9 cellular contexts compared by ENCODE assay signal in genomic region chrX:41719620-41720019, GRCh38. TPM values are rescaled to one million over a fixed set of nuclear protein-coding genes. Genes with fewer than 3 reads are reported as not detected.
A peak's percentile ranks its signal among the peaks of the same experiment; 100 is the strongest.
DNase-seq lines count a peak whose midpoint lies in the region; ATAC-seq and TF ChIP-seq lines count a peak whose summit lies in the region.
"Not testable (repeated sequence)": the region's sequence is repeated elsewhere in the genome, so short reads cannot be mapped to it uniquely, and the experiment has no call there.
"Had no signal": no experiment of that assay in that cellular context is flagged by ENCODE, and none has a peak within 500 bp of the region (broad histone marks: within the 10 kb centered on the region; RNA-seq: fewer than 3 reads in every experiment).

No MANE protein-coding gene starts in this region.

- H3K4me3 ChIP-seq in CD8-positive, alpha-beta T cell (ENCODE audit: low read depth, low read length); HUES64 (ENCODE audit: low read length); NB4 (ENCODE audit: low read depth, low read length); stomach: not testable (repeated sequence)

- not testable (repeated sequence) for H3K27me3 Mint-ChIP-seq in CD8-positive, alpha-beta T cell (ENCODE audit: low read depth); T-cell; activated T-helper 1 cell treated with anti-CD3 and anti-CD28 coated beads, Interleukin-12 subunit alpha, Interleukin-12 subunit beta, Interleukin-2, Interleukin-4 antibody, amounts not matched to agents 30 ng/mL and 10 ng/mL and 1 ng/mL, durations not matched to agents 14 hours and 24 hours and 36 hours (ENCODE audit: insufficient read depth); chondrocyte (ENCODE audit: low read depth)
- H3K27me3 Mint-ChIP-seq in natural killer cell (ENCODE audit: low read depth in 2 of 2): peaks cover 9 to 25% of the 10 kb centered on the region in 2 donors

- not testable (repeated sequence) for H3K9me3 Mint-ChIP-seq in CD8-positive, alpha-beta T cell; natural killer cell
- H3K9me3 Mint-ChIP-seq in T-cell (peaks cover 4 to 10% (median 7%) of the 10 kb centered on the region in 3 donors), chondrocyte (ENCODE audit: low read depth) (peaks cover 26% of the 10 kb centered on the region)
- peaks cover 23% of the 10 kb centered on the region for H3K9me3 Mint-ChIP-seq in activated T-helper 1 cell treated with anti-CD3 and anti-CD28 coated beads, Interleukin-12 subunit alpha, Interleukin-12 subunit beta, Interleukin-2, Interleukin-4 antibody, amounts not matched to agents 30 ng/mL and 10 ng/mL and 1 ng/mL, durations not matched to agents 14 hours and 24 hours and 36 hours

- H3K4me1 ChIP-seq in CD8-positive, alpha-beta T cell (ENCODE audit: insufficient read depth, low read length): peaks cover 33% of the 10 kb centered on the region
- not testable (repeated sequence) for H3K4me1 ChIP-seq in HUES64 (ENCODE audit: insufficient read depth, low read length)
- peaks cover 0 to 15% (median 0%) of the 10 kb centered on the region in 4 donors for H3K4me1 ChIP-seq in stomach

- not testable (repeated sequence) for TF ChIP-seq CTCF in CD8-positive, alpha-beta T cell (IDR thresholded peaks at IDR 0.05); NB4 (IDR thresholded peaks at IDR 0.05; ENCODE audit: low read depth, low read length); chondrocyte (IDR thresholded peaks at IDR 0.05); natural killer cell (IDR thresholded peaks at IDR 0.05); stomach (IDR thresholded peaks at IDR 0.05)

- not testable (repeated sequence) for H3K9me3 ChIP-seq in CD8-positive, alpha-beta T cell (ENCODE audit: low read length)
- H3K9me3 ChIP-seq in HUES64 (ENCODE audit: insufficient read depth, low read depth, low read length) (peaks cover 13% of the 10 kb centered on the region), stomach (peaks cover 0 to 32% (median 15%) of the 10 kb centered on the region in 4 donors)

- H3K4me3 Mint-ChIP-seq in CD8-positive, alpha-beta T cell; T-cell; chondrocyte (ENCODE audit: unreplicated experiment): not testable (repeated sequence)
- peak overlapping the region; percentile 17 for H3K4me3 Mint-ChIP-seq in activated T-helper 1 cell treated with anti-CD3 and anti-CD28 coated beads, Interleukin-12 subunit alpha, Interleukin-12 subunit beta, Interleukin-2, Interleukin-4 antibody, amounts not matched to agents 30 ng/mL and 10 ng/mL and 1 ng/mL, durations not matched to agents 14 hours and 24 hours and 36 hours
- H3K4me3 Mint-ChIP-seq in natural killer cell: peak overlapping the region; percentile 64

- not testable (repeated sequence) for H3K9ac ChIP-seq in HUES64 (ENCODE audit: low read depth, low read length)

- intact Hi-C loops in CD8-positive, alpha-beta T cell (cut with DNase I, micrococcal nuclease): loop anchor here in 1 of 2 experiments (5.0 kb wide), 1 partner anchor 32 kb away; the partner anchor contains the start of gene GPR34
- intact Hi-C loops in activated T-helper 1 cell treated with anti-CD3 and anti-CD28 coated beads, Interleukin-12 subunit alpha, Interleukin-12 subunit beta, Interleukin-2, Interleukin-4 antibody, amounts not matched to agents 30 ng/mL and 10 ng/mL and 1 ng/mL, durations not matched to agents 14 hours and 24 hours and 36 hours (cut with micrococcal nuclease): loop anchor here (1.0 to 5.0 kb wide), 6 partner anchors 8 to 203 kb away; partner anchors contain the start of gene GPR34
- intact Hi-C loops in natural killer cell (cut with micrococcal nuclease): loop anchor here (1.0 kb wide), 2 partner anchors 14 to 162 kb away; no protein-coding TSS in a partner anchor
- intact Hi-C loops in stomach (cut with DNase I; ENCODE audit: low total_unique reads): not testable (repeated sequence)

- H3K36me3 ChIP-seq in CD8-positive, alpha-beta T cell (ENCODE audit: insufficient read depth, low read length); HUES64 (ENCODE audit: insufficient read depth, low read length); stomach: not testable (repeated sequence)

- DNase-seq in CD8-positive, alpha-beta T cell; T-cell; activated T-helper 1 cell treated with anti-CD3 and anti-CD28 coated beads, Interleukin-12 subunit alpha, Interleukin-12 subunit beta, Interleukin-2, Interleukin-4 antibody, amounts not matched to agents 30 ng/mL and 10 ng/mL and 1 ng/mL, durations not matched to agents 14 hours and 24 hours and 36 hours (ENCODE audit: low spot score); chondrocyte (ENCODE audit: low spot score); natural killer cell: not testable (repeated sequence)
- peak; percentile 4 for DNase-seq in NB4 (ENCODE audit: low read depth)
- DNase-seq in stomach: peak; percentile 37

- CTCF ChIA-PET in CD8-positive, alpha-beta T cell (lab: Charles Lee): not testable (repeated sequence)
- CTCF ChIA-PET in T-cell (lab: Charles Lee): interaction anchor here in 1 of 2 donors (1.0 kb wide), 1 partner anchor 14 kb away, joined by 4 read pairs; no protein-coding TSS in a partner anchor

- peak overlapping the region; percentile 81 for H3K27ac Mint-ChIP-seq in CD8-positive, alpha-beta T cell
- peak overlapping the region; percentile 23 to 41 for H3K27ac Mint-ChIP-seq in T-cell
- H3K27ac Mint-ChIP-seq in activated T-helper 1 cell treated with anti-CD3 and anti-CD28 coated beads, Interleukin-12 subunit alpha, Interleukin-12 subunit beta, Interleukin-2, Interleukin-4 antibody, amounts not matched to agents 30 ng/mL and 10 ng/mL and 1 ng/mL, durations not matched to agents 14 hours and 24 hours and 36 hours: peak overlapping the region; percentile 40
- H3K27ac Mint-ChIP-seq in chondrocyte (ENCODE audit: unreplicated experiment): peak overlapping the region; percentile 68
- peak overlapping the region; percentile 63 to 78 for H3K27ac Mint-ChIP-seq in natural killer cell

- not testable (repeated sequence) for H3K27ac ChIP-seq in CD8-positive, alpha-beta T cell (ENCODE audit: low read depth, low read length)
- H3K27ac ChIP-seq in HUES64 (ENCODE audit: low read depth, low read length): peak overlapping the region; percentile 79; the same call in 1 of the 2 replicates
- H3K27ac ChIP-seq in stomach: peak overlapping the region in 4 of 5 donors; percentile 59 to 72 (median 66)

- H3K36me3 Mint-ChIP-seq in CD8-positive, alpha-beta T cell: peaks cover 29% of the 10 kb centered on the region
- H3K36me3 Mint-ChIP-seq in T-cell: peaks cover 43% of the 10 kb centered on the region
- H3K36me3 Mint-ChIP-seq in activated T-helper 1 cell treated with anti-CD3 and anti-CD28 coated beads, Interleukin-12 subunit alpha, Interleukin-12 subunit beta, Interleukin-2, Interleukin-4 antibody, amounts not matched to agents 30 ng/mL and 10 ng/mL and 1 ng/mL, durations not matched to agents 14 hours and 24 hours and 36 hours (ENCODE audit: low read depth): peaks cover 23% of the 10 kb centered on the region
- H3K36me3 Mint-ChIP-seq in chondrocyte (ENCODE audit: low read depth); natural killer cell: not testable (repeated sequence)

- TF ChIP-seq EP300 in stomach (IDR thresholded peaks at IDR 0.05): not testable (repeated sequence)

- TF ChIP-seq POLR2A in NB4 (IDR thresholded peaks at IDR 0.05; ENCODE audit: extremely low read depth, insufficient read length); stomach (IDR thresholded peaks at IDR 0.05): not testable (repeated sequence)

- not testable (repeated sequence) for ATAC-seq in CD8-positive, alpha-beta T cell; T-cell (replicated peaks in 1 of 4); natural killer cell

- POLR2A ChIA-PET in CD8-positive, alpha-beta T cell (lab: Charles Lee): not testable (repeated sequence)
- POLR2A ChIA-PET in T-cell (lab: Charles Lee): interaction anchor here in 1 of 2 donors (0.9 kb wide), 1 partner anchor 14 kb away, joined by 3 read pairs; no protein-coding TSS in a partner anchor

- WGBS in HUES64: 91% methylated on average over 5 of the region's 6 CpGs
- WGBS in stomach, 5 donors: 39 to 76% (median 62%) methylated on average over 6 of the region's 6 CpGs

- not testable (repeated sequence) for H3K27me3 ChIP-seq in CD8-positive, alpha-beta T cell (ENCODE audit: insufficient read depth, low read length); HUES64 (ENCODE audit: insufficient read depth, low read length); stomach

- H3K4me1 Mint-ChIP-seq in CD8-positive, alpha-beta T cell (ENCODE audit: low read depth): peaks cover 60% of the 10 kb centered on the region
- peaks cover 20 to 52% (median 38%) of the 10 kb centered on the region in 3 donors for H3K4me1 Mint-ChIP-seq in T-cell
- peaks cover 61% of the 10 kb centered on the region for H3K4me1 Mint-ChIP-seq in activated T-helper 1 cell treated with anti-CD3 and anti-CD28 coated beads, Interleukin-12 subunit alpha, Interleukin-12 subunit beta, Interleukin-2, Interleukin-4 antibody, amounts not matched to agents 30 ng/mL and 10 ng/mL and 1 ng/mL, durations not matched to agents 14 hours and 24 hours and 36 hours (ENCODE audit: low read depth)
- H3K4me1 Mint-ChIP-seq in chondrocyte (ENCODE audit: low read depth): peaks cover 13% of the 10 kb centered on the region
- peaks cover 41 to 55% of the 10 kb centered on the region in 2 donors for H3K4me1 Mint-ChIP-seq in natural killer cell

RNA-seq across cellular contexts. Expression of gene GPR82, which starts 4.4 kb away (rescaled TPM):
- not detected for total RNA-seq in CD8-positive, alpha-beta T cell
- not detected for polyA plus RNA-seq in HUES64 (2013, experiment 1 of 2)
- polyA plus RNA-seq in HUES64 (2013, experiment 2 of 2): not detected
- total RNA-seq in T-cell (under 1 TPM in 3 of 5 donors, not detected in 2; 0.07 to 0.22 (median 0.15) TPM), chondrocyte (not detected in 3 replicates), natural killer cell (1 to 10 TPM in 1 of 3 donors, under 1 TPM in 2; 0.77 to 1.3 (median 0.80) TPM), stomach (under 1 TPM in 3 of 5 donors, not detected in 2; under 0.01 to 0.37 (median 0.29) TPM)
- total RNA-seq in activated T-helper 1 cell treated with anti-CD3 and anti-CD28 coated beads, Interleukin-12 subunit alpha, Interleukin-12 subunit beta, Interleukin-2, Interleukin-4 antibody, amounts not matched to agents 30 ng/mL and 10 ng/mL and 1 ng/mL, durations not matched to agents 14 hours and 24 hours and 36 hours: 0.08 and 0.49 TPM in 2 replicates
- polyA plus RNA-seq in stomach: under 1 TPM in 2 of 3 donors, not detected in 1; 0.18 to 0.25 TPM
- total RNA-seq: HT1080 had no signal

RNA-seq across cellular contexts. Expression of gene GPR34, which starts 30.8 kb away (rescaled TPM):
- total RNA-seq in CD8-positive, alpha-beta T cell: under 1 TPM in 1 of 2 experiments, not detected in 1; 0.25 TPM
- not detected for polyA plus RNA-seq in HUES64 (2013, experiment 1 of 2)
- polyA plus RNA-seq in HUES64 (2013, experiment 2 of 2): not detected
- under 1 TPM in 1 of 5 donors, not detected in 4; 0.30 TPM for total RNA-seq in T-cell
- total RNA-seq in activated T-helper 1 cell treated with anti-CD3 and anti-CD28 coated beads, Interleukin-12 subunit alpha, Interleukin-12 subunit beta, Interleukin-2, Interleukin-4 antibody, amounts not matched to agents 30 ng/mL and 10 ng/mL and 1 ng/mL, durations not matched to agents 14 hours and 24 hours and 36 hours: 0.66 and 1.2 TPM in 2 replicates
- not detected in 3 replicates for total RNA-seq in chondrocyte
- total RNA-seq in natural killer cell: 1 to 10 TPM in 1 of 3 donors, under 1 TPM in 2; 0.61 to 6.0 (median 0.68) TPM
- total RNA-seq in stomach: 10 to 100 TPM in 2 of 5 donors, 1 to 10 TPM in 1, under 1 TPM in 1, not detected in 1; 0.45 to 10.1 (median 7.6) TPM
- polyA plus RNA-seq in stomach: 1 to 10 TPM; 1.5 to 7.5 (median 6.2) TPM
- total RNA-seq: HT1080 had no signal
